16 cellular contexts compared by ENCODE assay signal in genomic region chr9:73515216-73515615, GRCh38.
DNase-seq lines count a peak whose midpoint lies in the region; ATAC-seq and TF ChIP-seq lines count a peak whose summit lies in the region.
"Had no signal": no experiment of that assay in that cellular context is flagged by ENCODE, and none has a peak within 500 bp of the region (broad histone marks: within the 10 kb centered on the region; RNA-seq: fewer than 3 reads in every experiment).

No MANE protein-coding gene starts in this region.

- H3K27me3 Mint-ChIP-seq in activated T-cell treated with anti-CD3 and anti-CD28 coated beads, Interleukin-2, amount 50 U/mL, for 24 hours = no peaks in the 10 kb centered on the region
- H3K27me3 Mint-ChIP-seq: CD4-positive, alpha-beta memory T cell had no signal

- H3K4me3 Mint-ChIP-seq in activated T-cell treated with anti-CD3 and anti-CD28 coated beads, Interleukin-2, amount 50 U/mL, for 24 hours = no peak overlapping the region
- H3K4me3 Mint-ChIP-seq: CD4-positive, alpha-beta memory T cell had no signal

- ATAC-seq in left ventricle myocardium superior = no peak

- peak overlapping the region; percentile 34; the same call in 1 of the 2 replicates for H3K4me3 ChIP-seq in LNCaP clone FGC (ENCODE audit: low read depth, low read length)
- H3K4me3 ChIP-seq: GM23248 had no signal

- H3K36me3 Mint-ChIP-seq in activated T-cell treated with anti-CD3 and anti-CD28 coated beads, Interleukin-2, amount 50 U/mL, for 24 hours (ENCODE audit: low read depth) = no peaks in the 10 kb centered on the region
- H3K36me3 Mint-ChIP-seq: CD4-positive, alpha-beta memory T cell had no signal

- no peaks in the 10 kb centered on the region for H3K9me3 Mint-ChIP-seq in activated T-cell treated with anti-CD3 and anti-CD28 coated beads, Interleukin-2, amount 50 U/mL, for 24 hours

- no peaks in the 10 kb centered on the region for H3K4me1 Mint-ChIP-seq in activated T-cell treated with anti-CD3 and anti-CD28 coated beads, Interleukin-2, amount 50 U/mL, for 24 hours (ENCODE audit: low read depth)
- H3K4me1 Mint-ChIP-seq: CD4-positive, alpha-beta memory T cell had no signal

- DNase-seq in DMS53 treated with DMSO at 0.1 percent for 48 hours (lab: John Stamatoyannopoulos, UW; ENCODE audit: unreplicated experiment) (peak; percentile 75), LNCaP clone FGC (ENCODE audit: low read depth) (peak; percentile 86), SHP77 (lab: John Stamatoyannopoulos, UW) (peak; percentile 10 to 52), fibroblast of peridontal ligament (ENCODE audit: extremely low read depth) (peak; percentile 4), inferior parietal cortex (ENCODE audit: extremely low spot score) (no peak), left ventricle myocardium superior (no peak)
- DNase-seq in activated CD8-positive, alpha-beta memory T cell treated with anti-CD3 and anti-CD28 coated beads, Interleukin-2, amount 50 U/mL, for 4 hours = no peak
- no peak for DNase-seq in activated T-cell treated with anti-CD3 and anti-CD28 coated beads, Interleukin-2, amount 50 U/mL, for 24 hours
- DNase-seq: CD4-positive, alpha-beta memory T cell; GF-D8; GM23248; KBM-7; NCI-H1694 treated with DMSO at 0.1 percent for 48 hours; NCI-H2171; NCI-H446; SW 1271 had no signal

- intact Hi-C loops in left ventricle myocardium superior (cut with micrococcal nuclease) = no loop called here

- TF ChIP-seq CTCF in LNCaP clone FGC (IDR thresholded peaks at IDR 0.05; ENCODE audit: control insufficient read depth, extremely low read depth, insufficient read depth) = no peak

- no peak overlapping the region for H3K27ac Mint-ChIP-seq in activated T-cell treated with anti-CD3 and anti-CD28 coated beads, Interleukin-2, amount 50 U/mL, for 24 hours
- H3K27ac Mint-ChIP-seq: CD4-positive, alpha-beta memory T cell had no signal

Comparison
In these comparisons a context has a peak if more than half of its experiments do, and no peak if none do; other contexts are left out.
1. DNase-seq: peak in DMS53 treated with DMSO at 0.1 percent for 48 hours (single experiment), LNCaP clone FGC (single experiment), SHP77 (2 of 2) and fibroblast of peridontal ligament (single experiment); none in inferior parietal cortex (single experiment), activated CD8-positive, alpha-beta memory T cell treated with anti-CD3 and anti-CD28 coated beads, Interleukin-2, amount 50 U/mL, for 4 hours (single experiment), left ventricle myocardium superior (single experiment) and activated T-cell treated with anti-CD3 and anti-CD28 coated beads, Interleukin-2, amount 50 U/mL, for 24 hours (single experiment).